1 cellular context compared by ENCODE assay signal in the genomic region with DNA sequence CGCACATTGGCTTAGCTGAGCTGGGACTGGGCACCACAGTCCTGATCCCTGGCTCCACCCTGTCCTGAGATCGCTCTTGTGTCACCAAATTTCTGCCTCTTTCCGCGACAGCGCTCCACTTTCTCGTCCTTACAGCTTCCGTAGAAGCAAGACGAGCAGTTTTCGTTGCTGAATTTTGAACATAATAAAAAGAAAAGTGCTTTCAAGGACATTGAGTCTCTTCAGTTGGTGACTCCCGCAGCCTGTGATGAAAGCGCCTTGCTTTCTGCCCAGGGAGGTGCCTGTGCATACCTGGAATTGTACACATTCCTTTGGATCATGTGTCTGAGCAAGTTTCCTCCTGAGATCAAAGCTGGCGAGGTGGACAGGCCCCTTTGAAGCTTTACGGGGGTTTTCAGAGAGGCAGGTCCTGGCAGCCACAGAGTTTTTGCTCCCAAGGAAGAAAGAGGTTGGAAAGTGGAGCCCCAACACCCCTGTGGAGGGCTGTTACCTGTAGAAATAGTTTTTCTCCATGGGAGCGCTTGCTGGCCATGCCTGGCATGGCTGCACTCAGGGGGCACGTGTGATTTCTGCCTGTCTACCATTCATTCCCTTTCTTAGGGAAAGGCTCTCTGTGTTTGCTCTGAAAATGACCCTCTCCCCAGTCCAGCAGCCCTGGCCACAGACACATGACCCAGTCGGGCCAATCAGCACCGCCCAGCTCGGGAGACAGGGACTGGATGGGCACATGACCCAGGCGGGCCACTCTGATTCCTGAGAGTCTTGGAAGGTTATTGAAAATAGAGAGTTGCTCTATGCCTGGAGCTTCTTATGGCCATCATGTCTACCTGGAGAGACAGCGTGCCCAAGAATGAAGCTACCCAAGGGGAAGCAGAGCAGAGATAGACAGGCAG.
TF ChIP-seq lines count a peak whose summit lies in the region.

No MANE protein-coding gene starts in this region.

TF ChIP-seq in Ishikawa, 13 proteins besides CTCF, POLR2A, EP300 and RAD21 (continued from another document):
- TF ChIP-seq, protein P1, sequence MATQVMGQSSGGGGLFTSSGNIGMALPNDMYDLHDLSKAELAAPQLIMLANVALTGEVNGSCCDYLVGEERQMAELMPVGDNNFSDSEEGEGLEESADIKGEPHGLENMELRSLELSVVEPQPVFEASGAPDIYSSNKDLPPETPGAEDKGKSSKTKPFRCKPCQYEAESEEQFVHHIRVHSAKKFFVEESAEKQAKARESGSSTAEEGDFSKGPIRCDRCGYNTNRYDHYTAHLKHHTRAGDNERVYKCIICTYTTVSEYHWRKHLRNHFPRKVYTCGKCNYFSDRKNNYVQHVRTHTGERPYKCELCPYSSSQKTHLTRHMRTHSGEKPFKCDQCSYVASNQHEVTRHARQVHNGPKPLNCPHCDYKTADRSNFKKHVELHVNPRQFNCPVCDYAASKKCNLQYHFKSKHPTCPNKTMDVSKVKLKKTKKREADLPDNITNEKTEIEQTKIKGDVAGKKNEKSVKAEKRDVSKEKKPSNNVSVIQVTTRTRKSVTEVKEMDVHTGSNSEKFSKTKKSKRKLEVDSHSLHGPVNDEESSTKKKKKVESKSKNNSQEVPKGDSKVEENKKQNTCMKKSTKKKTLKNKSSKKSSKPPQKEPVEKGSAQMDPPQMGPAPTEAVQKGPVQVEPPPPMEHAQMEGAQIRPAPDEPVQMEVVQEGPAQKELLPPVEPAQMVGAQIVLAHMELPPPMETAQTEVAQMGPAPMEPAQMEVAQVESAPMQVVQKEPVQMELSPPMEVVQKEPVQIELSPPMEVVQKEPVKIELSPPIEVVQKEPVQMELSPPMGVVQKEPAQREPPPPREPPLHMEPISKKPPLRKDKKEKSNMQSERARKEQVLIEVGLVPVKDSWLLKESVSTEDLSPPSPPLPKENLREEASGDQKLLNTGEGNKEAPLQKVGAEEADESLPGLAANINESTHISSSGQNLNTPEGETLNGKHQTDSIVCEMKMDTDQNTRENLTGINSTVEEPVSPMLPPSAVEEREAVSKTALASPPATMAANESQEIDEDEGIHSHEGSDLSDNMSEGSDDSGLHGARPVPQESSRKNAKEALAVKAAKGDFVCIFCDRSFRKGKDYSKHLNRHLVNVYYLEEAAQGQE (IDR thresholded peaks at IDR 0.05; ENCODE audit: low read depth), result no peak
- TF ChIP-seq FOXM1 (IDR thresholded peaks at IDR 0.05; ENCODE audit: borderline replicate concordance, low read depth) (peak; percentile 76), NFIC (IDR thresholded peaks at IDR 0.05) (peak; percentile 88), CEBPB (IDR thresholded peaks at IDR 0.05) (peak; percentile 83), EGR1 (IDR thresholded peaks at IDR 0.05) (no peak), YY1 (IDR thresholded peaks at IDR 0.05; ENCODE audit: low read depth) (peak; percentile 68; the same call in 1 of the 2 replicates), ZBTB7A (IDR thresholded peaks at IDR 0.05; ENCODE audit: low read depth) (no peak), CREB1 (IDR thresholded peaks at IDR 0.05; ENCODE audit: low read depth) (no peak; the same call in 1 of the 2 replicates), TEAD4 (IDR thresholded peaks at IDR 0.05) (peak; percentile 100)
- TF ChIP-seq, protein P2, sequence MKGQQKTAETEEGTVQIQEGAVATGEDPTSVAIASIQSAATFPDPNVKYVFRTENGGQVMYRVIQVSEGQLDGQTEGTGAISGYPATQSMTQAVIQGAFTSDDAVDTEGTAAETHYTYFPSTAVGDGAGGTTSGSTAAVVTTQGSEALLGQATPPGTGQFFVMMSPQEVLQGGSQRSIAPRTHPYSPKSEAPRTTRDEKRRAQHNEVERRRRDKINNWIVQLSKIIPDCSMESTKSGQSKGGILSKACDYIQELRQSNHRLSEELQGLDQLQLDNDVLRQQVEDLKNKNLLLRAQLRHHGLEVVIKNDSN (IDR thresholded peaks at IDR 0.05), result peak; percentile 95
